ENCODE assay signal across 1 cellular context in the genomic region with DNA sequence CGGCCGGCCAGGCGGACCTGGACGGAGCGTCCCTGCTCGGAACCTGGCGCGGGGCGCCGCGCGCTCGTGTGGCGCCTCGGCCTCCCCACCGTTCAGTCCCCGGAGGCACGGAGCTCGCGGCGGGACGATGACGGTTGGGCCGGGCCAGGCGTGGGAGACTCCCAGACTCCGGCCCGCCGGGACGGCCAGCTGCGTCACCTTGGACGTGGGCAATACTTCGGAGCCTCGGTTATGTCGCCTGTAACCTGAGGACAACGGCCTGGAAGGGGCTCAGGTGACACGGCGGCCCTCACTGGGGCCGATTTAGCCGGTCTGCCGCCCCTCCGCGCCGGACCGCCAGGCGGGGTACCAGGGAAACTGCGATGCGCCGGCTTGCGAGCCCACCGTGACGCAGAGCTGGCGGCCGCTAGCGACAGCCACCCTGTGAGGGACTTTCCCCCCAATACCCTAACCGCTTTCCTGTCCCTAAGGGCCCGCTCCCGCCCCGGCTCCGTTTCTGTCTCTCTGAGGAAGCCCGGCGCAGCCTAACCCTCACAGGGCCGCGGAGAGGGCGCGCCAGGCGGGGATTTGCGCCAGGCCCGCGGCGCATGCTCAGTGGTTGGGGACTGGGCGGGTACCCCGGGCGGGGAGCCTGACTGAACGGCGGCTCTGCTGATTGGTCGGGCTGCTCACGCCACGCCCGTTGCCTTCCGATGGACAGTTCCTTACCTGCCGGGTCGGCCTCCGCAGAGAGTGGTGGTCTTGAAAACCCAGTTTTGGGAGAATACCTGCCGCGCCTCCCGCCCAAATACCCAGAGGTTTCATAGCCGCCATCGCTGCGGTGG.
TF ChIP-seq lines count a peak whose summit lies in the region.

No MANE protein-coding gene starts in this region.

TF ChIP-seq in HepG2, 621 proteins besides CTCF, POLR2A, EP300 and RAD21 (continued from another document and continues in another):
- TF ChIP-seq, protein P1, sequence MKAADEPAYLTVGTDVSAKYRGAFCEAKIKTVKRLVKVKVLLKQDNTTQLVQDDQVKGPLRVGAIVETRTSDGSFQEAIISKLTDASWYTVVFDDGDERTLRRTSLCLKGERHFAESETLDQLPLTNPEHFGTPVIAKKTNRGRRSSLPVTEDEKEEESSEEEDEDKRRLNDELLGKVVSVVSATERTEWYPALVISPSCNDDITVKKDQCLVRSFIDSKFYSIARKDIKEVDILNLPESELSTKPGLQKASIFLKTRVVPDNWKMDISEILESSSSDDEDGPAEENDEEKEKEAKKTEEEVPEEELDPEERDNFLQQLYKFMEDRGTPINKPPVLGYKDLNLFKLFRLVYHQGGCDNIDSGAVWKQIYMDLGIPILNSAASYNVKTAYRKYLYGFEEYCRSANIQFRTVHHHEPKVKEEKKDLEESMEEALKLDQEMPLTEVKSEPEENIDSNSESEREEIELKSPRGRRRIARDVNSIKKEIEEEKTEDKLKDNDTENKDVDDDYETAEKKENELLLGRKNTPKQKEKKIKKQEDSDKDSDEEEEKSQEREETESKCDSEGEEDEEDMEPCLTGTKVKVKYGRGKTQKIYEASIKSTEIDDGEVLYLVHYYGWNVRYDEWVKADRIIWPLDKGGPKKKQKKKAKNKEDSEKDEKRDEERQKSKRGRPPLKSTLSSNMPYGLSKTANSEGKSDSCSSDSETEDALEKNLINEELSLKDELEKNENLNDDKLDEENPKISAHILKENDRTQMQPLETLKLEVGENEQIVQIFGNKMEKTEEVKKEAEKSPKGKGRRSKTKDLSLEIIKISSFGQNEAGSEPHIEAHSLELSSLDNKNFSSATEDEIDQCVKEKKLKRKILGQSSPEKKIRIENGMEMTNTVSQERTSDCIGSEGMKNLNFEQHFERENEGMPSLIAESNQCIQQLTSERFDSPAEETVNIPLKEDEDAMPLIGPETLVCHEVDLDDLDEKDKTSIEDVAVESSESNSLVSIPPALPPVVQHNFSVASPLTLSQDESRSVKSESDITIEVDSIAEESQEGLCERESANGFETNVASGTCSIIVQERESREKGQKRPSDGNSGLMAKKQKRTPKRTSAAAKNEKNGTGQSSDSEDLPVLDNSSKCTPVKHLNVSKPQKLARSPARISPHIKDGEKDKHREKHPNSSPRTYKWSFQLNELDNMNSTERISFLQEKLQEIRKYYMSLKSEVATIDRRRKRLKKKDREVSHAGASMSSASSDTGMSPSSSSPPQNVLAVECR (CRISPR knock-in tag; IDR thresholded peaks at IDR 0.05; ENCODE audit: borderline replicate concordance) = no peak; the same call in 1 of the 2 replicates
- TF ChIP-seq ZNF761 (CRISPR knock-in tag; conservative IDR thresholded peaks at IDR 0.05) (no peak), NBN (conservative IDR thresholded peaks at IDR 0.05) (no peak), ZNF317 (CRISPR knock-in tag; IDR thresholded peaks at IDR 0.05) (no peak), ZNF180 (CRISPR knock-in tag; IDR thresholded peaks at IDR 0.05; ENCODE audit: borderline replicate concordance, low read depth) (no peak), FOXC1 (CRISPR knock-in tag; IDR thresholded peaks at IDR 0.05; ENCODE audit: borderline replicate concordance) (no peak), ISL2 (CRISPR knock-in tag; IDR thresholded peaks at IDR 0.05) (no peak), ZNF136 (CRISPR knock-in tag; IDR thresholded peaks at IDR 0.05; ENCODE audit: low read depth) (no peak), TARDBP (CRISPR knock-in tag; IDR thresholded peaks at IDR 0.05) (no peak), FOSL2 (CRISPR knock-in tag; IDR thresholded peaks at IDR 0.05) (no peak), ZMYM3 (CRISPR knock-in tag; IDR thresholded peaks at IDR 0.05) (no peak), ZNF225 (CRISPR knock-in tag; IDR thresholded peaks at IDR 0.05) (no peak), PHF21A (CRISPR knock-in tag; IDR thresholded peaks at IDR 0.05) (no peak), SRSF4 (IDR thresholded peaks at IDR 0.05; ENCODE audit: low read depth, low read length, poor library complexity, severe bottlenecking) (no peak), GATAD1 (CRISPR knock-in tag; IDR thresholded peaks at IDR 0.05) (no peak; the same call in 1 of the 2 replicates), NFE2L1 (CRISPR knock-in tag; IDR thresholded peaks at IDR 0.05; ENCODE audit: borderline replicate concordance) (no peak), ZMYM4 (CRISPR knock-in tag; IDR thresholded peaks at IDR 0.05) (0 out of 2 replicates have a peak, but pooled peaks have one; percentile 9), PHF5A (CRISPR knock-in tag; IDR thresholded peaks at IDR 0.05; ENCODE audit: low read depth, unreplicated experiment) (no peak), ZNF660 (CRISPR knock-in tag; IDR thresholded peaks at IDR 0.05; ENCODE audit: borderline replicate concordance, low read depth) (no peak), ZNF34 (CRISPR knock-in tag; IDR thresholded peaks at IDR 0.05; ENCODE audit: borderline replicate concordance) (no peak), ZNF451 (CRISPR knock-in tag; IDR thresholded peaks at IDR 0.05) (no peak), ZBTB20 (CRISPR knock-in tag; IDR thresholded peaks at IDR 0.05; ENCODE audit: borderline replicate concordance, low read depth) (no peak), ZNF501 (CRISPR knock-in tag; IDR thresholded peaks at IDR 0.05) (peak; percentile 71), ZNF749 (CRISPR knock-in tag; IDR thresholded peaks at IDR 0.05; ENCODE audit: borderline replicate concordance) (no peak), ZNF629 (CRISPR knock-in tag; conservative IDR thresholded peaks at IDR 0.05) (no peak)
- TF ChIP-seq, protein P2, sequence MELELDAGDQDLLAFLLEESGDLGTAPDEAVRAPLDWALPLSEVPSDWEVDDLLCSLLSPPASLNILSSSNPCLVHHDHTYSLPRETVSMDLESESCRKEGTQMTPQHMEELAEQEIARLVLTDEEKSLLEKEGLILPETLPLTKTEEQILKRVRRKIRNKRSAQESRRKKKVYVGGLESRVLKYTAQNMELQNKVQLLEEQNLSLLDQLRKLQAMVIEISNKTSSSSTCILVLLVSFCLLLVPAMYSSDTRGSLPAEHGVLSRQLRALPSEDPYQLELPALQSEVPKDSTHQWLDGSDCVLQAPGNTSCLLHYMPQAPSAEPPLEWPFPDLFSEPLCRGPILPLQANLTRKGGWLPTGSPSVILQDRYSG (CRISPR knock-in tag; IDR thresholded peaks at IDR 0.05) = no peak
- TF ChIP-seq, protein P3, sequence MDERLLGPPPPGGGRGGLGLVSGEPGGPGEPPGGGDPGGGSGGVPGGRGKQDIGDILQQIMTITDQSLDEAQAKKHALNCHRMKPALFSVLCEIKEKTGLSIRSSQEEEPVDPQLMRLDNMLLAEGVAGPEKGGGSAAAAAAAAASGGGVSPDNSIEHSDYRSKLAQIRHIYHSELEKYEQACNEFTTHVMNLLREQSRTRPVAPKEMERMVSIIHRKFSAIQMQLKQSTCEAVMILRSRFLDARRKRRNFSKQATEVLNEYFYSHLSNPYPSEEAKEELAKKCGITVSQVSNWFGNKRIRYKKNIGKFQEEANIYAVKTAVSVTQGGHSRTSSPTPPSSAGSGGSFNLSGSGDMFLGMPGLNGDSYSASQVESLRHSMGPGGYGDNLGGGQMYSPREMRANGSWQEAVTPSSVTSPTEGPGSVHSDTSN (CRISPR knock-in tag; IDR thresholded peaks at IDR 0.05) = no peak
- TF ChIP-seq, protein P4, sequence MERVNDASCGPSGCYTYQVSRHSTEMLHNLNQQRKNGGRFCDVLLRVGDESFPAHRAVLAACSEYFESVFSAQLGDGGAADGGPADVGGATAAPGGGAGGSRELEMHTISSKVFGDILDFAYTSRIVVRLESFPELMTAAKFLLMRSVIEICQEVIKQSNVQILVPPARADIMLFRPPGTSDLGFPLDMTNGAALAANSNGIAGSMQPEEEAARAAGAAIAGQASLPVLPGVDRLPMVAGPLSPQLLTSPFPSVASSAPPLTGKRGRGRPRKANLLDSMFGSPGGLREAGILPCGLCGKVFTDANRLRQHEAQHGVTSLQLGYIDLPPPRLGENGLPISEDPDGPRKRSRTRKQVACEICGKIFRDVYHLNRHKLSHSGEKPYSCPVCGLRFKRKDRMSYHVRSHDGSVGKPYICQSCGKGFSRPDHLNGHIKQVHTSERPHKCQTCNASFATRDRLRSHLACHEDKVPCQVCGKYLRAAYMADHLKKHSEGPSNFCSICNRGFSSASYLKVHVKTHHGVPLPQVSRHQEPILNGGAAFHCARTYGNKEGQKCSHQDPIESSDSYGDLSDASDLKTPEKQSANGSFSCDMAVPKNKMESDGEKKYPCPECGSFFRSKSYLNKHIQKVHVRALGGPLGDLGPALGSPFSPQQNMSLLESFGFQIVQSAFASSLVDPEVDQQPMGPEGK (CRISPR knock-in tag; IDR thresholded peaks at IDR 0.05) = no peak
- TF ChIP-seq, protein P5, sequence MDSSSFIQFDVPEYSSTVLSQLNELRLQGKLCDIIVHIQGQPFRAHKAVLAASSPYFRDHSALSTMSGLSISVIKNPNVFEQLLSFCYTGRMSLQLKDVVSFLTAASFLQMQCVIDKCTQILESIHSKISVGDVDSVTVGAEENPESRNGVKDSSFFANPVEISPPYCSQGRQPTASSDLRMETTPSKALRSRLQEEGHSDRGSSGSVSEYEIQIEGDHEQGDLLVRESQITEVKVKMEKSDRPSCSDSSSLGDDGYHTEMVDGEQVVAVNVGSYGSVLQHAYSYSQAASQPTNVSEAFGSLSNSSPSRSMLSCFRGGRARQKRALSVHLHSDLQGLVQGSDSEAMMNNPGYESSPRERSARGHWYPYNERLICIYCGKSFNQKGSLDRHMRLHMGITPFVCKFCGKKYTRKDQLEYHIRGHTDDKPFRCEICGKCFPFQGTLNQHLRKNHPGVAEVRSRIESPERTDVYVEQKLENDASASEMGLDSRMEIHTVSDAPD (CRISPR knock-in tag; IDR thresholded peaks at IDR 0.05) = no peak
- TF ChIP-seq, protein P6, sequence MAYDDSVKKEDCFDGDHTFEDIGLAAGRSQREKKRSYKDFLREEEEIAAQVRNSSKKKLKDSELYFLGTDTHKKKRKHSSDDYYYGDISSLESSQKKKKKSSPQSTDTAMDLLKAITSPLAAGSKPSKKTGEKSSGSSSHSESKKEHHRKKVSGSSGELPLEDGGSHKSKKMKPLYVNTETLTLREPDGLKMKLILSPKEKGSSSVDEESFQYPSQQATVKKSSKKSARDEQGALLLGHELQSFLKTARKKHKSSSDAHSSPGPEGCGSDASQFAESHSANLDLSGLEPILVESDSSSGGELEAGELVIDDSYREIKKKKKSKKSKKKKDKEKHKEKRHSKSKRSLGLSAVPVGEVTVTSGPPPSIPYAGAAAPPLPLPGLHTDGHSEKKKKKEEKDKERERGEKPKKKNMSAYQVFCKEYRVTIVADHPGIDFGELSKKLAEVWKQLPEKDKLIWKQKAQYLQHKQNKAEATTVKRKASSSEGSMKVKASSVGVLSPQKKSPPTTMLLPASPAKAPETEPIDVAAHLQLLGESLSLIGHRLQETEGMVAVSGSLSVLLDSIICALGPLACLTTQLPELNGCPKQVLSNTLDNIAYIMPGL (CRISPR knock-in tag; IDR thresholded peaks at IDR 0.05; ENCODE audit: borderline replicate concordance in 1 of 2, low read depth in 1 of 2) = no peak
- TF ChIP-seq, protein P7, sequence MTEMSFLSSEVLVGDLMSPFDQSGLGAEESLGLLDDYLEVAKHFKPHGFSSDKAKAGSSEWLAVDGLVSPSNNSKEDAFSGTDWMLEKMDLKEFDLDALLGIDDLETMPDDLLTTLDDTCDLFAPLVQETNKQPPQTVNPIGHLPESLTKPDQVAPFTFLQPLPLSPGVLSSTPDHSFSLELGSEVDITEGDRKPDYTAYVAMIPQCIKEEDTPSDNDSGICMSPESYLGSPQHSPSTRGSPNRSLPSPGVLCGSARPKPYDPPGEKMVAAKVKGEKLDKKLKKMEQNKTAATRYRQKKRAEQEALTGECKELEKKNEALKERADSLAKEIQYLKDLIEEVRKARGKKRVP (CRISPR knock-in tag; IDR thresholded peaks at IDR 0.05) = no peak
- TF ChIP-seq, protein P8, sequence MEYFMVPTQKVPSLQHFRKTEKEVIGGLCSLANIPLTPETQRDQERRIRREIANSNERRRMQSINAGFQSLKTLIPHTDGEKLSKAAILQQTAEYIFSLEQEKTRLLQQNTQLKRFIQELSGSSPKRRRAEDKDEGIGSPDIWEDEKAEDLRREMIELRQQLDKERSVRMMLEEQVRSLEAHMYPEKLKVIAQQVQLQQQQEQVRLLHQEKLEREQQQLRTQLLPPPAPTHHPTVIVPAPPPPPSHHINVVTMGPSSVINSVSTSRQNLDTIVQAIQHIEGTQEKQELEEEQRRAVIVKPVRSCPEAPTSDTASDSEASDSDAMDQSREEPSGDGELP (IDR thresholded peaks at IDR 0.05; ENCODE audit: borderline replicate concordance, low read depth) = no peak
- TF ChIP-seq, protein P9, sequence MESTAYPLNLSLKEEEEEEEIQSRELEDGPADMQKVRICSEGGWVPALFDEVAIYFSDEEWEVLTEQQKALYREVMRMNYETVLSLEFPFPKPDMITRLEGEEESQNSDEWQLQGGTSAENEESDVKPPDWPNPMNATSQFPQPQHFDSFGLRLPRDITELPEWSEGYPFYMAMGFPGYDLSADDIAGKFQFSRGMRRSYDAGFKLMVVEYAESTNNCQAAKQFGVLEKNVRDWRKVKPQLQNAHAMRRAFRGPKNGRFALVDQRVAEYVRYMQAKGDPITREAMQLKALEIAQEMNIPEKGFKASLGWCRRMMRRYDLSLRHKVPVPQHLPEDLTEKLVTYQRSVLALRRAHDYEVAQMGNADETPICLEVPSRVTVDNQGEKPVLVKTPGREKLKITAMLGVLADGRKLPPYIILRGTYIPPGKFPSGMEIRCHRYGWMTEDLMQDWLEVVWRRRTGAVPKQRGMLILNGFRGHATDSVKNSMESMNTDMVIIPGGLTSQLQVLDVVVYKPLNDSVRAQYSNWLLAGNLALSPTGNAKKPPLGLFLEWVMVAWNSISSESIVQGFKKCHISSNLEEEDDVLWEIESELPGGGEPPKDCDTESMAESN (CRISPR knock-in tag; conservative IDR thresholded peaks at IDR 0.05) = 0 out of 2 replicates have a peak, but pooled peaks have one; percentile 46
- TF ChIP-seq, protein P10, sequence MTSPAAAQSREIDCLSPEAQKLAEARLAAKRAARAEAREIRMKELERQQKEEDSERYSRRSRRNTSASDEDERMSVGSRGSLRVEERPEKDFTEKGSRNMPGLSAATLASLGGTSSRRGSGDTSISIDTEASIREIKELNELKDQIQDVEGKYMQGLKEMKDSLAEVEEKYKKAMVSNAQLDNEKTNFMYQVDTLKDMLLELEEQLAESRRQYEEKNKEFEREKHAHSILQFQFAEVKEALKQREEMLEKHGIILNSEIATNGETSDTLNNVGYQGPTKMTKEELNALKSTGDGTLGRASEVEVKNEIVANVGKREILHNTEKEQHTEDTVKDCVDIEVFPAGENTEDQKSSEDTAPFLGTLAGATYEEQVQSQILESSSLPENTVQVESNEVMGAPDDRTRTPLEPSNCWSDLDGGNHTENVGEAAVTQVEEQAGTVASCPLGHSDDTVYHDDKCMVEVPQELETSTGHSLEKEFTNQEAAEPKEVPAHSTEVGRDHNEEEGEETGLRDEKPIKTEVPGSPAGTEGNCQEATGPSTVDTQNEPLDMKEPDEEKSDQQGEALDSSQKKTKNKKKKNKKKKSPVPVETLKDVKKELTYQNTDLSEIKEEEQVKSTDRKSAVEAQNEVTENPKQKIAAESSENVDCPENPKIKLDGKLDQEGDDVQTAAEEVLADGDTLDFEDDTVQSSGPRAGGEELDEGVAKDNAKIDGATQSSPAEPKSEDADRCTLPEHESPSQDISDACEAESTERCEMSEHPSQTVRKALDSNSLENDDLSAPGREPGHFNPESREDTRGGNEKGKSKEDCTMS (CRISPR knock-in tag; conservative IDR thresholded peaks at IDR 0.05) = no peak
- TF ChIP-seq, protein P11, sequence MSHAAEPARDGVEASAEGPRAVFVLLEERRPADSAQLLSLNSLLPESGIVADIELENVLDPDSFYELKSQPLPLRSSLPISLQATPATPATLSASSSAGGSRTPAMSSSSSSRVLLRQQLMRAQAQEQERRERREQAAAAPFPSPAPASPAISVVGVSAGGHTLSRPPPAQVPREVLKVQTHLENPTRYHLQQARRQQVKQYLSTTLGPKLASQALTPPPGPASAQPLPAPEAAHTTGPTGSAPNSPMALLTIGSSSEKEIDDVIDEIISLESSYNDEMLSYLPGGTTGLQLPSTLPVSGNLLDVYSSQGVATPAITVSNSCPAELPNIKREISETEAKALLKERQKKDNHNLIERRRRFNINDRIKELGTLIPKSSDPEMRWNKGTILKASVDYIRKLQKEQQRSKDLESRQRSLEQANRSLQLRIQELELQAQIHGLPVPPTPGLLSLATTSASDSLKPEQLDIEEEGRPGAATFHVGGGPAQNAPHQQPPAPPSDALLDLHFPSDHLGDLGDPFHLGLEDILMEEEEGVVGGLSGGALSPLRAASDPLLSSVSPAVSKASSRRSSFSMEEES (CRISPR knock-in tag; IDR thresholded peaks at IDR 0.05) = no peak
